ENCODE assay signal across 16 cellular contexts in the genomic region with DNA sequence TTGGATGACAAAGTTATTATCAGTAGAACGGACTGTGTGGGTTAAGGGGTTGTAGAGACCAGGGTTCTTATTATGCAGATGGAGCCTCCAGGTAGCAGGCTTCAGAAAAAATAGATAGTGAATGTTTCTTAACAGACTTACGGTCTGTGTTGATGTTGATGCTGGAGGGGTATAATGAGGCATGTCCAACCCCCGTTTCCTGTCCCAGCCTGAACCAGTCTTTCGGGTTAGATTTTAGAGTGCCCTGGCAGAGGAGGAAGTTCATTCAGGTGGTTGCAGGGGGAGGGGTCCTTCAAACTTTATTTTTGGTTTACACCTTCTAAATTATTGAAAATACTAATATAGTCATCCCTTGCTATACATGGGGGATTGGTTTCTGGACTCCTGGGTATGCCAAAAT. TPM values are rescaled to one million over a fixed set of nuclear protein-coding genes. Genes with fewer than 3 reads are reported as not detected.
DNase-seq lines count a peak whose midpoint lies in the region; ATAC-seq and TF ChIP-seq lines count a peak whose summit lies in the region.
"Had no signal": no experiment of that assay in that cellular context is flagged by ENCODE, and none has a peak within 500 bp of the region (broad histone marks: within the 10 kb centered on the region; RNA-seq: fewer than 3 reads in every experiment).

No MANE protein-coding gene starts in this region.

- no peak overlapping the region for H3K27ac ChIP-seq in CD4-positive, alpha-beta memory T cell (ENCODE audit: low read depth, low read length)
- H3K27ac ChIP-seq in testis (no peak overlapping the region), endodermal cell (ENCODE audit: low read depth, low read length) (no peak overlapping the region)

- DNase-seq in CD4-positive, alpha-beta memory T cell: no peak
- DNase-seq in T-cell (peak in 6 of 34 experiments; percentile 36 to 56 (median 40)), immature natural killer cell (no peak), testis (no peak), SKM-1 (lab: John Stamatoyannopoulos, UW; ENCODE audit: unreplicated experiment) (no peak), Right ventricle myocardium inferior (ENCODE audit: missing footprints) (no peak), endodermal cell (no peak)
- DNase-seq: activated CD4-positive, alpha-beta T cell treated with anti-CD3 and anti-CD28 coated beads, Interleukin-2, amount 50 U/mL, for 4 hours; amygdala; EL; erythroblast; GOT3; left cardiac atrium; NCI-H526; stimulated activated CD4-positive, alpha-beta T cell treated with anti-CD3 and anti-CD28 coated beads, Interleukin-4, amount 100 ng/mL, for 1 hour had no signal

- TF ChIP-seq POLR2A in testis (IDR thresholded peaks at IDR 0.05): no peak

- no peaks in the 10 kb centered on the region for H3K27me3 ChIP-seq in CD4-positive, alpha-beta memory T cell (ENCODE audit: insufficient read depth, low read length)
- H3K27me3 ChIP-seq in testis (no peaks in the 10 kb centered on the region), endodermal cell (ENCODE audit: control insufficient read depth, insufficient read depth, low read length, poor library complexity, severe bottlenecking) (no peaks in the 10 kb centered on the region)

- WGBS in testis, 2 donors: 83 to 87% methylated on average over 4 of the region's 4 CpGs
- 86 to 100% methylated on average over 3 to 4 of the region's 4 CpGs for WGBS in endodermal cell (ENCODE audit: insufficient coverage in 1 of 2, insufficient read length in 1 of 2), 2 experiments

- peaks cover 57% of the 10 kb centered on the region for H3K4me1 ChIP-seq in CD4-positive, alpha-beta memory T cell (ENCODE audit: insufficient read depth, low read length)
- H3K4me1 ChIP-seq in testis (peaks cover 17% of the 10 kb centered on the region), endodermal cell (ENCODE audit: control insufficient read depth, insufficient read depth, low read length) (no peaks in the 10 kb centered on the region)

- H3K9ac ChIP-seq in endodermal cell (ENCODE audit: extremely low read depth, low read length, poor library complexity, severe bottlenecking): no peak overlapping the region

- no peaks in the 10 kb centered on the region for H3K9me3 Mint-ChIP-seq in CD4-positive, alpha-beta memory T cell
- H3K9me3 Mint-ChIP-seq in T-cell (peaks cover 0 to 3% (median 0%) of the 10 kb centered on the region in 3 donors), immature natural killer cell (no peaks in the 10 kb centered on the region), endodermal cell (no peaks in the 10 kb centered on the region)

- peaks cover 54 to 90% (median 73%) of the 10 kb centered on the region in 4 donors for H3K4me1 Mint-ChIP-seq in CD4-positive, alpha-beta memory T cell
- H3K4me1 Mint-ChIP-seq in T-cell (peaks cover 79 to 91% (median 86%) of the 10 kb centered on the region in 3 donors), immature natural killer cell (peaks cover 54 to 73% of the 10 kb centered on the region in 2 donors), endodermal cell (peaks cover 3% of the 10 kb centered on the region)

- TF ChIP-seq CTCF in testis (IDR thresholded peaks at IDR 0.05): no peak
- no peak for TF ChIP-seq CTCF in endodermal cell (conservative IDR thresholded peaks at IDR 0.05)

- H3K4me3 ChIP-seq in CD4-positive, alpha-beta memory T cell (ENCODE audit: low read length in 2 of 2): no peak overlapping the region
- H3K4me3 ChIP-seq in testis (no peak overlapping the region), endodermal cell (ENCODE audit: low read length) (no peak overlapping the region)

- ATAC-seq in GM18909 (IDR thresholded peaks at IDR 0.05; ENCODE audit: poor library complexity, unreplicated experiment): peak; percentile 55
- peak; percentile 72 to 84 (median 74) for ATAC-seq in T-cell (replicated peaks in 1 of 4)
- ATAC-seq in Right ventricle myocardium inferior: no peak
- ATAC-seq: left cardiac atrium had no signal

- no peaks in the 10 kb centered on the region for H3K9me3 ChIP-seq in CD4-positive, alpha-beta memory T cell (ENCODE audit: control insufficient read depth in 1 of 2, low read length in 2 of 2)
- H3K9me3 ChIP-seq in testis (no peaks in the 10 kb centered on the region), endodermal cell (ENCODE audit: control insufficient read depth, low read length) (no peaks in the 10 kb centered on the region)

- H3K36me3 ChIP-seq in CD4-positive, alpha-beta memory T cell (ENCODE audit: insufficient read depth, low read length): no peaks in the 10 kb centered on the region
- H3K36me3 ChIP-seq in testis (ENCODE audit: low read depth, missing control alignments) (no peaks in the 10 kb centered on the region), endodermal cell (ENCODE audit: control insufficient read depth, insufficient read depth, low read length) (no peaks in the 10 kb centered on the region)

- no peaks in the 10 kb centered on the region for H3K27me3 Mint-ChIP-seq in CD4-positive, alpha-beta memory T cell
- H3K27me3 Mint-ChIP-seq in T-cell (no peaks in the 10 kb centered on the region), immature natural killer cell (ENCODE audit: low read depth in 3 of 3) (peaks cover 4 to 9% (median 4%) of the 10 kb centered on the region in 3 donors), endodermal cell (ENCODE audit: insufficient read depth) (no peaks in the 10 kb centered on the region)

- intact Hi-C loops in CD4-positive, alpha-beta memory T cell (cut with micrococcal nuclease): no loop called here
- intact Hi-C loops in testis (cut with DNase I; ENCODE audit: low total_unique reads): no loop called here
- intact Hi-C loops in Right ventricle myocardium inferior (cut with DNase I): no loop called here

- H3K36me3 Mint-ChIP-seq in CD4-positive, alpha-beta memory T cell: no peaks in the 10 kb centered on the region
- no peaks in the 10 kb centered on the region for H3K36me3 Mint-ChIP-seq in T-cell
- peaks cover 0 to 4% (median 0%) of the 10 kb centered on the region in 3 donors for H3K36me3 Mint-ChIP-seq in immature natural killer cell
- no peaks in the 10 kb centered on the region for H3K36me3 Mint-ChIP-seq in endodermal cell (ENCODE audit: low read depth)

- H3K27ac Mint-ChIP-seq in CD4-positive, alpha-beta memory T cell: peak overlapping the region; percentile 9 to 85 (median 38)
- H3K27ac Mint-ChIP-seq in T-cell: peak overlapping the region; percentile 88 to 90
- H3K27ac Mint-ChIP-seq in immature natural killer cell: peak overlapping the region in 4 of 6 donors; percentile 16 to 78 (median 38)
- no peak overlapping the region for H3K27ac Mint-ChIP-seq in endodermal cell

- POLR2A ChIA-PET in CD4-positive, alpha-beta memory T cell (lab: Charles Lee; ENCODE audit: partially characterized antibody): interaction anchor here (0.7 to 2.1 kb wide), 8 partner anchors 9 to 45 kb away, joined by 3 to 8 read pairs (median 4); no protein-coding TSS in a partner anchor
- POLR2A ChIA-PET in T-cell (lab: Charles Lee): interaction anchor here (0.5 to 1.4 kb wide), 2 partner anchors 18 to 26 kb away, joined by 3 to 5 read pairs; no protein-coding TSS in a partner anchor

- H3K4me3 Mint-ChIP-seq in CD4-positive, alpha-beta memory T cell: peak overlapping the region in 5 of 8 donors; percentile 15 to 61 (median 45)
- H3K4me3 Mint-ChIP-seq in T-cell (peak overlapping the region; percentile 10 to 61 (median 17)), immature natural killer cell (peak overlapping the region in 1 of 5 donors; percentile 36), endodermal cell (no peak overlapping the region)

- CTCF ChIA-PET in CD4-positive, alpha-beta memory T cell (lab: Charles Lee; ENCODE audit: partially characterized antibody): interaction anchor here (0.9 to 1.5 kb wide), 3 partner anchors 8 to 78 kb away, joined by 3 to 4 read pairs (median 4); no protein-coding TSS in a partner anchor
- CTCF ChIA-PET in T-cell (lab: Charles Lee): interaction anchor here (1.1 to 1.5 kb wide), 2 partner anchors 22 to 41 kb away, joined by 3 read pairs; no protein-coding TSS in a partner anchor

RNA-seq across cellular contexts. Expression of a gene that starts 9.7 kb away (rescaled TPM):
- 100 to 1,000 TPM; 393 to 410 TPM for total RNA-seq in CD4-positive, alpha-beta memory T cell
- 100 to 1,000 TPM in 1 of 2 donors, 10 to 100 TPM in 1; 49.5 to 166 TPM for polyA plus RNA-seq in CD4-positive, alpha-beta memory T cell
- total RNA-seq in T-cell (100 to 1,000 TPM; 347 to 585 (median 434) TPM), testis (10 to 100 TPM; 38.7 to 53.1 TPM), Right ventricle myocardium inferior (24.1 TPM), endodermal cell (10 to 100 TPM; 42.8 to 51.0 TPM)
- polyA plus RNA-seq in immature natural killer cell (10 to 100 TPM; 45.8 to 80.6 (median 47.0) TPM), testis (ENCODE audit: insufficient read depth, low read depth, low replicate concordance) (26.2 TPM)
- 19.7 TPM for polyA plus RNA-seq in endodermal cell (2013, experiment 1 of 2)
- polyA plus RNA-seq in endodermal cell (2013, experiment 2 of 2): 18.5 TPM

Comparison
In these comparisons a context has a peak if more than half of its experiments do, and no peak if none do; other contexts are left out.
1. RNA of a gene that starts 9.7 kb away (total RNA-seq): 347 to 585 TPM in T-cell and 393 to 410 TPM in CD4-positive, alpha-beta memory T cell; 38.7 to 53.1 TPM in testis, 42.8 to 51.0 TPM in endodermal cell and 24.1 TPM in Right ventricle myocardium inferior (single experiment); every median in the first group is over 4 times any median in the second.